In the genomic region with DNA sequence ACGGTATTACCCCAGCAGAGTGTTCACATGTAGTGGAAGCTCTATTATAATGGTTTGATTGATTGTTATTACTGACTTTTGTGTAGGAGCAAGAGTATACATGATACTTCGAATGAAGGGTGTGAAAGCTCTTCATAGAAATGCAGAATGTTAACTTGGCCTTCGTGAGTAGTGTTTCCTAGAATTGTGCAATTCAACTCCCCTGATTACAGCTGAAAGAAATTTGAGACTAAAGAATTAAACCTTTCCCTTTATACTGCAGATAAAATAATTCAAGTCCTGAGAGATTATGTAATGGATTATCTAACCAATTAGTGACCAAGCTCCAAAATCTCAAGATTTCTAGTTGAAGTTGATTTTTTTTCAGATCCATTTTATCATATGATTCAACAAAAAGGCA, we compare ENCODE assay signal across 16 cellular contexts. TPM values are rescaled to one million over a fixed set of nuclear protein-coding genes. Genes with fewer than 3 reads are reported as not detected.
DNase-seq lines count a peak whose midpoint lies in the region; ATAC-seq and TF ChIP-seq lines count a peak whose summit lies in the region.
"Had no signal": no experiment of that assay in that cellular context is flagged by ENCODE, and none has a peak within 500 bp of the region (broad histone marks: within the 10 kb centered on the region; RNA-seq: fewer than 3 reads in every experiment).

No MANE protein-coding gene starts in this region.

- H3K9me3 Mint-ChIP-seq in MCF 10A (ENCODE audit: unreplicated experiment): peaks cover 11% of the 10 kb centered on the region

- BruUV-seq in MCF 10A (replicated peaks; lab: Mats Ljungman, UMichigan): no TSS peak
- no TSS peak for BruUV-seq in mammary epithelial cell (replicated peaks; lab: Mats Ljungman, UMichigan)

- H3K36me3 ChIP-seq in mammary epithelial cell (ENCODE audit: insufficient read depth, low read length) (no peaks in the 10 kb centered on the region), left ventricle myocardium inferior (no peaks in the 10 kb centered on the region), aorta (ENCODE audit: control insufficient read depth in 1 of 2, insufficient read depth in 2 of 2, low read length in 1 of 2) (no peaks in the 10 kb centered on the region)
- H3K36me3 ChIP-seq: breast epithelium, neutrophil had no signal

- CTCF ChIA-PET in MCF 10A (lab: Yijun Ruan, JAX): interaction anchor here (0.6 kb wide), 1 partner anchor 212 kb away, joined by 4 read pairs; no protein-coding TSS in a partner anchor
- CTCF ChIA-PET in mammary epithelial cell (lab: Charles Lee; ENCODE audit: low non-redundant PET): no interaction called here

- peak; percentile 70 for ATAC-seq in aorta (ENCODE audit: low FRiP score)

- no peak overlapping the region for H3K4me3 Mint-ChIP-seq in MCF 10A (ENCODE audit: unreplicated experiment)
- H3K4me3 Mint-ChIP-seq: activated T-helper 1 cell treated with anti-CD3 and anti-CD28 coated beads, Interleukin-12 subunit alpha, Interleukin-12 subunit beta, Interleukin-2, Interleukin-4 antibody, amounts not matched to agents 30 ng/mL and 10 ng/mL and 1 ng/mL, durations not matched to agents 14 hours and 24 hours and 36 hours had no signal

- dilution Hi-C loops in mammary epithelial cell (cut with HindIII; ENCODE audit: low sequenced_read_pairs): no loop called here

- DNase-seq in MCF 10A (ENCODE audit: unreplicated experiment): peak; percentile 41
- no peak for DNase-seq in mammary epithelial cell
- DNase-seq in astrocyte of the hippocampus (ENCODE audit: low read depth, low spot score): peak; percentile 25
- DNase-seq in left ventricle myocardium inferior: no peak
- no peak for DNase-seq in aorta
- DNase-seq in activated CD4-positive, alpha-beta T cell treated with anti-CD3 and anti-CD28 coated beads for 48 hours: no peak
- no peak for DNase-seq in NCI-H1105 (lab: John Stamatoyannopoulos, UW)
- no peak for DNase-seq in NCI-H2029 treated with DMSO at 0.1 percent for 48 hours (lab: John Stamatoyannopoulos, UW)
- DNase-seq: activated CD4-positive, alpha-beta T cell treated with anti-CD3 and anti-CD28 coated beads, Interleukin-2, amount 50 U/mL, for 4 hours; DMS 273 treated with DMSO at 0.1 percent for 48 hours; NCI-H1105 treated with DMSO at 0.1 percent for 48 hours; NCI-H524 treated with DMSO at 0.1 percent for 48 hours had no signal

- H3K9me3 ChIP-seq in mammary epithelial cell (replicated peaks; ENCODE audit: insufficient read depth, low read length) (no peaks in the 10 kb centered on the region), left ventricle myocardium inferior (replicated peaks) (no peaks in the 10 kb centered on the region), aorta (ENCODE audit: control insufficient read depth, low read length) (no peaks in the 10 kb centered on the region)
- H3K9me3 ChIP-seq: breast epithelium, neutrophil had no signal

- no peak overlapping the region for H3K9ac ChIP-seq in mammary epithelial cell (ENCODE audit: insufficient read depth, low read length)

- POLR2A ChIA-PET in MCF 10A (lab: Yijun Ruan, JAX): interaction anchor here (1.1 to 1.5 kb wide), 3 partner anchors 14 to 38 kb away, joined by 3 to 5 read pairs (median 4); a partner anchor contains a TSS

- no peak overlapping the region for H2AFZ ChIP-seq in mammary epithelial cell (ENCODE audit: low read depth, low read length)

- H4K20me1 ChIP-seq in mammary epithelial cell (ENCODE audit: insufficient read depth, low read length): peaks cover 5% of the 10 kb centered on the region

- WGBS in mammary epithelial cell (ENCODE audit: low coverage, missing lambda C conversion rate): 79% methylated on average over 3 of the region's 3 CpGs
- WGBS in aorta, 2 donors: 52 to 54% methylated on average over 3 of the region's 3 CpGs

- H3K4me2 ChIP-seq in mammary epithelial cell (ENCODE audit: insufficient read depth, low read depth, low read length): no peak overlapping the region

- peak overlapping the region; percentile 21 for H3K27ac Mint-ChIP-seq in MCF 10A (ENCODE audit: low read depth, unreplicated experiment)
- H3K27ac Mint-ChIP-seq: activated T-helper 1 cell treated with anti-CD3 and anti-CD28 coated beads, Interleukin-12 subunit alpha, Interleukin-12 subunit beta, Interleukin-2, Interleukin-4 antibody, amounts not matched to agents 30 ng/mL and 10 ng/mL and 1 ng/mL, durations not matched to agents 14 hours and 24 hours and 36 hours had no signal

- H3K27ac ChIP-seq in mammary epithelial cell (ENCODE audit: insufficient read depth, low read depth, low read length): no peak overlapping the region
- peak overlapping the region; percentile 26 for H3K27ac ChIP-seq in left ventricle myocardium inferior (replicated peaks)
- H3K27ac ChIP-seq in aorta (ENCODE audit: low read depth in 1 of 2, low read length in 2 of 2): no peak overlapping the region
- H3K27ac ChIP-seq: breast epithelium, neutrophil, RWPE1 had no signal

- in situ Hi-C loops in mammary epithelial cell (cut with MboI; ENCODE audit: low sequenced_read_pairs in 2 of 2): no loop called here

- no peaks in the 10 kb centered on the region for H3K27me3 ChIP-seq in mammary epithelial cell (ENCODE audit: insufficient read depth, low read length)
- no peaks in the 10 kb centered on the region for H3K27me3 ChIP-seq in left ventricle myocardium inferior (ENCODE audit: low read depth)
- H3K27me3 ChIP-seq in aorta (ENCODE audit: control insufficient read depth in 1 of 2, insufficient read depth in 2 of 2, low read length in 1 of 2): no peaks in the 10 kb centered on the region
- H3K27me3 ChIP-seq: breast epithelium, neutrophil had no signal

- TF ChIP-seq CTCF in MCF 10A (IDR thresholded peaks at IDR 0.05; ENCODE audit: unreplicated experiment): no peak
- TF ChIP-seq CTCF in mammary epithelial cell (conservative IDR thresholded peaks at IDR 0.05 in 1 of 2, IDR thresholded peaks at IDR 0.05 in 1 of 2; ENCODE audit: extremely low read depth in 1 of 2, insufficient read depth in 1 of 2, low read depth in 1 of 2, low read length in 2 of 2): no peak
- no peak for TF ChIP-seq CTCF in left ventricle myocardium inferior (IDR thresholded peaks at IDR 0.05; ENCODE audit: borderline replicate concordance)

- H3K79me2 ChIP-seq in mammary epithelial cell (ENCODE audit: insufficient read depth, low read length): peaks cover 92% of the 10 kb centered on the region

- peaks cover 13% of the 10 kb centered on the region for H3K36me3 Mint-ChIP-seq in MCF 10A (ENCODE audit: insufficient read depth, unreplicated experiment)

- H3K4me1 ChIP-seq in mammary epithelial cell (ENCODE audit: insufficient read depth, low read length) (peaks cover 7% of the 10 kb centered on the region), left ventricle myocardium inferior (peaks cover 98% of the 10 kb centered on the region), aorta (ENCODE audit: control insufficient read depth in 1 of 2, insufficient read depth in 2 of 2, low read length in 2 of 2) (peaks cover 0 to 2% of the 10 kb centered on the region in 2 donors)
- H3K4me1 ChIP-seq: breast epithelium had no signal

- intact Hi-C loops in MCF 10A (cut with micrococcal nuclease) (no loop called here), mammary epithelial cell (cut with micrococcal nuclease) (no loop called here), left ventricle myocardium inferior (cut with micrococcal nuclease) (no loop called here), aorta (cut with DNase I) (no loop called here)

- peaks cover 30% of the 10 kb centered on the region for H3K4me1 Mint-ChIP-seq in MCF 10A (ENCODE audit: insufficient read depth, unreplicated experiment)

- H3K4me3 ChIP-seq in mammary epithelial cell (replicated peaks in 1 of 3; ENCODE audit: insufficient read depth in 1 of 3, low read depth in 2 of 3, low read length in 3 of 3): no peak overlapping the region
- H3K4me3 ChIP-seq in left ventricle myocardium inferior: no peak overlapping the region
- no peak overlapping the region for H3K4me3 ChIP-seq in aorta (ENCODE audit: low read length in 2 of 2)
- H3K4me3 ChIP-seq: breast epithelium had no signal

- H3K27me3 Mint-ChIP-seq in MCF 10A (ENCODE audit: insufficient read depth, unreplicated experiment): no peaks in the 10 kb centered on the region

RNA-seq across cellular contexts. Expression of a gene that starts 38.2 kb away (rescaled TPM):
- total RNA-seq in MCF 10A (2022) (35.6 and 35.8 TPM in 2 replicates), mammary epithelial cell (10 to 100 TPM; 33.9 to 38.0 TPM), left ventricle myocardium inferior (42.2 TPM), aorta (10 to 100 TPM; 72.1 to 91.6 TPM)
- polyA plus RNA-seq in mammary epithelial cell (19.2 TPM), aorta (10 to 100 TPM; 11.5 to 18.3 TPM)
- polyA minus RNA-seq in mammary epithelial cell: 43.3 TPM

Comparison
In these comparisons a context has a peak if more than half of its experiments do, and no peak if none do; other contexts are left out.
1. DNase-seq: peak in MCF 10A (single experiment) and astrocyte of the hippocampus (single experiment); none in mammary epithelial cell (single experiment), left ventricle myocardium inferior (single experiment), aorta (0 of 2), activated CD4-positive, alpha-beta T cell treated with anti-CD3 and anti-CD28 coated beads for 48 hours (single experiment), NCI-H1105 (single experiment) and NCI-H2029 treated with DMSO at 0.1 percent for 48 hours (single experiment).